In genomic region chr5:140382866-140383265, GRCh38 we compare ENCODE assay signal across 30 cellular contexts. TPM values are rescaled to one million over a fixed set of nuclear protein-coding genes. Genes with fewer than 3 reads are reported as not detected.
"Had no signal": no experiment of that assay in that cellular context is flagged by ENCODE, and none has a peak within 500 bp of the region (broad histone marks: within the 10 kb centered on the region; RNA-seq: fewer than 3 reads in every experiment).

No MANE protein-coding gene starts in this region.

- H3K36me3 ChIP-seq: brain microvascular endothelial cell, esophagus muscularis mucosa, gastroesophageal sphincter, heart right ventricle had no signal

- H3K36me3 Mint-ChIP-seq: activated naive CD8-positive, alpha-beta T cell had no signal

- H3K27me3 ChIP-seq: brain microvascular endothelial cell, esophagus muscularis mucosa, gastroesophageal sphincter, heart right ventricle had no signal

- DNase-seq: activated CD4-positive, alpha-beta T cell treated with anti-CD3 and anti-CD28 coated beads for 36 hours; activated CD4-positive, alpha-beta T cell treated with anti-CD3 and anti-CD28 coated beads, Interleukin-2, amount 50 U/mL, for 1 hour; activated CD4-positive, alpha-beta T cell treated with anti-CD3 and anti-CD28 coated beads, Interleukin-2, amount 50 U/mL, for 48 hours; activated CD4-positive, CD25-positive, alpha-beta regulatory T cell; activated CD4-positive, CD25-positive, alpha-beta regulatory T cell treated with anti-CD3 and anti-CD28 coated beads, Interleukin-2, amount 50 U/mL, for 72 hours; activated CD8-positive, alpha-beta memory T cell treated with anti-CD3 and anti-CD28 coated beads for 24 hours; activated CD8-positive, alpha-beta T cell treated with anti-CD3 and anti-CD28 coated beads for 36 hours; activated effector memory CD4-positive, alpha-beta T cell treated with Interleukin-2 at 50 U/mL for 16 hours; activated gamma-delta T cell treated with Interleukin-2 at 50 U/mL for 16 hours; activated naive CD4-positive, alpha-beta T cell treated with anti-CD3 and anti-CD28 coated beads, Interleukin-2, amount 50 U/mL, for 16 hours; activated naive CD4-positive, alpha-beta T cell treated with Interleukin-2 at 50 U/mL for 16 hours; activated T-cell treated with anti-CD3 and anti-CD28 coated beads, Interleukin-2, amount 50 U/mL, for 4 hours; amniotic stem cell; anterior cingulate cortex; brain microvascular endothelial cell; cortex of kidney; dermis blood vessel endothelial cell; effector CD4-positive, alpha-beta T cell; effector memory CD8-positive, alpha-beta T cell; erythroblast; heart right ventricle; T-helper 2 cell had no signal

- H3K27ac Mint-ChIP-seq: activated CD4-positive, alpha-beta T cell treated with anti-CD3 and anti-CD28 coated beads for 36 hours; activated CD8-positive, alpha-beta T cell treated with anti-CD3 and anti-CD28 coated beads for 36 hours; activated naive CD8-positive, alpha-beta T cell; activated T-helper 17 cell treated with anti-CD3 and anti-CD28 coated beads, Interleukin-2, amount 50 U/mL, for 72 hours; effector memory CD8-positive, alpha-beta T cell had no signal

- H3K9me3 ChIP-seq: esophagus muscularis mucosa, gastroesophageal sphincter had no signal

- ATAC-seq: effector memory CD8-positive, alpha-beta T cell; gastroesophageal sphincter; heart right ventricle had no signal

- H3K9me3 Mint-ChIP-seq: activated T-cell treated with anti-CD3 and anti-CD28 coated beads, Interleukin-2, amount 50 U/mL, for 4 hours; activated T-helper 17 cell treated with anti-CD3 and anti-CD28 coated beads, Interleukin-2, amount 50 U/mL, for 72 hours; central memory CD8-positive, alpha-beta T cell; effector memory CD8-positive, alpha-beta T cell had no signal

- H3K4me3 Mint-ChIP-seq: activated CD4-positive, alpha-beta T cell treated with anti-CD3 and anti-CD28 coated beads for 36 hours; activated CD8-positive, alpha-beta T cell treated with anti-CD3 and anti-CD28 coated beads for 36 hours; activated naive CD8-positive, alpha-beta T cell; activated T-cell treated with anti-CD3 and anti-CD28 coated beads, Interleukin-2, amount 50 U/mL, for 4 hours; activated T-helper 17 cell treated with anti-CD3 and anti-CD28 coated beads, Interleukin-2, amount 50 U/mL, for 72 hours; central memory CD8-positive, alpha-beta T cell; effector memory CD8-positive, alpha-beta T cell had no signal

- H3K27ac ChIP-seq: brain microvascular endothelial cell, esophagus muscularis mucosa, gastroesophageal sphincter, heart right ventricle had no signal

- H3K4me1 Mint-ChIP-seq: central memory CD8-positive, alpha-beta T cell had no signal

- FAIRE-seq: astrocyte, bronchial epithelial cell had no signal

- H3K4me3 ChIP-seq: esophagus muscularis mucosa, gastroesophageal sphincter, heart right ventricle had no signal

- H3K4me1 ChIP-seq: esophagus muscularis mucosa, gastroesophageal sphincter, heart right ventricle had no signal

- H3K27me3 Mint-ChIP-seq: activated CD4-positive, alpha-beta T cell treated with anti-CD3 and anti-CD28 coated beads for 36 hours; activated CD8-positive, alpha-beta T cell treated with anti-CD3 and anti-CD28 coated beads for 36 hours; activated naive CD8-positive, alpha-beta T cell; activated T-helper 17 cell treated with anti-CD3 and anti-CD28 coated beads, Interleukin-2, amount 50 U/mL, for 72 hours; central memory CD8-positive, alpha-beta T cell; effector memory CD8-positive, alpha-beta T cell had no signal

RNA-seq across cellular contexts. Expression of gene SLC4A9, which starts 22.9 kb away (rescaled TPM):
- total RNA-seq: activated T-cell treated with anti-CD3 and anti-CD28 coated beads, Interleukin-2, amount 50 U/mL, for 4 hours; bronchial epithelial cell; dermis blood vessel endothelial cell; esophagus muscularis mucosa; fibroblast of villous mesenchyme; gastroesophageal sphincter had no signal
